1 cellular context compared by ENCODE assay signal in the genomic region with DNA sequence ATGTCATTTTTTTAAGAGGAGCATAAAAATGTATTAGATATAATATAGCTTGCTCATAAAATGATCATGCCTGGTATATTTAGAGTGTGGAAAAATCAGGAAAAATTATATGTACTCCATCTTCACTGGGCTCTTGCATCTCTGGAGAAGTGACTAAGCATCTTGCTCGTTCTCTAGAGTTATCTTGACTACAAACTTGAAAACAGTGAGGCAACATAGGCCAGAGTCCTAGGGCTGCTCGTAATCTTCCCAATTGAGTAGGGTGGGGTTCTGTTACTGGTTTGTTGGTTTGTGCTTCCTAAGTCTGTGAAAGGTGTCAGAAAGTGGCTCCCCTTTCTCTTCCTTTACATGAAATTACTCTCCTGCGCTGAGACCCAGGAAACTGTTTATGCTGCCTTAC.
TF ChIP-seq lines count a peak whose summit lies in the region.

No MANE protein-coding gene starts in this region.

TF ChIP-seq in K562, 482 proteins besides CTCF, POLR2A, EP300 and RAD21 (continued from another document and continues in another):
- TF ChIP-seq, protein P1, sequence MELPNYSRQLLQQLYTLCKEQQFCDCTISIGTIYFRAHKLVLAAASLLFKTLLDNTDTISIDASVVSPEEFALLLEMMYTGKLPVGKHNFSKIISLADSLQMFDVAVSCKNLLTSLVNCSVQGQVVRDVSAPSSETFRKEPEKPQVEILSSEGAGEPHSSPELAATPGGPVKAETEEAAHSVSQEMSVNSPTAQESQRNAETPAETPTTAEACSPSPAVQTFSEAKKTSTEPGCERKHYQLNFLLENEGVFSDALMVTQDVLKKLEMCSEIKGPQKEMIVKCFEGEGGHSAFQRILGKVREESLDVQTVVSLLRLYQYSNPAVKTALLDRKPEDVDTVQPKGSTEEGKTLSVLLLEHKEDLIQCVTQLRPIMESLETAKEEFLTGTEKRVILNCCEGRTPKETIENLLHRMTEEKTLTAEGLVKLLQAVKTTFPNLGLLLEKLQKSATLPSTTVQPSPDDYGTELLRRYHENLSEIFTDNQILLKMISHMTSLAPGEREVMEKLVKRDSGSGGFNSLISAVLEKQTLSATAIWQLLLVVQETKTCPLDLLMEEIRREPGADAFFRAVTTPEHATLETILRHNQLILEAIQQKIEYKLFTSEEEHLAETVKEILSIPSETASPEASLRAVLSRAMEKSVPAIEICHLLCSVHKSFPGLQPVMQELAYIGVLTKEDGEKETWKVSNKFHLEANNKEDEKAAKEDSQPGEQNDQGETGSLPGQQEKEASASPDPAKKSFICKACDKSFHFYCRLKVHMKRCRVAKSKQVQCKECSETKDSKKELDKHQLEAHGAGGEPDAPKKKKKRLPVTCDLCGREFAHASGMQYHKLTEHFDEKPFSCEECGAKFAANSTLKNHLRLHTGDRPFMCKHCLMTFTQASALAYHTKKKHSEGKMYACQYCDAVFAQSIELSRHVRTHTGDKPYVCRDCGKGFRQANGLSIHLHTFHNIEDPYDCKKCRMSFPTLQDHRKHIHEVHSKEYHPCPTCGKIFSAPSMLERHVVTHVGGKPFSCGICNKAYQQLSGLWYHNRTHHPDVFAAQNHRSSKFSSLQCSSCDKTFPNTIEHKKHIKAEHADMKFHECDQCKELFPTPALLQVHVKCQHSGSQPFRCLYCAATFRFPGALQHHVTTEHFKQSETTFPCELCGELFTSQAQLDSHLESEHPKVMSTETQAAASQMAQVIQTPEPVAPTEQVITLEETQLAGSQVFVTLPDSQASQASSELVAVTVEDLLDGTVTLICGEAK (IDR thresholded peaks at IDR 0.05) = no peak
- TF ChIP-seq, protein P1 (CRISPR knock-in tag; IDR thresholded peaks at IDR 0.05) = no peak
- TF ChIP-seq MYBL2 (IDR thresholded peaks at IDR 0.05; ENCODE audit: low read depth) = no peak
- TF ChIP-seq MYBL2 (CRISPR knock-in tag; IDR thresholded peaks at IDR 0.05; ENCODE audit: borderline replicate concordance) = no peak
- TF ChIP-seq SMAD3 (CRISPR knock-in tag; conservative IDR thresholded peaks at IDR 0.05) = no peak
- TF ChIP-seq, protein P2, sequence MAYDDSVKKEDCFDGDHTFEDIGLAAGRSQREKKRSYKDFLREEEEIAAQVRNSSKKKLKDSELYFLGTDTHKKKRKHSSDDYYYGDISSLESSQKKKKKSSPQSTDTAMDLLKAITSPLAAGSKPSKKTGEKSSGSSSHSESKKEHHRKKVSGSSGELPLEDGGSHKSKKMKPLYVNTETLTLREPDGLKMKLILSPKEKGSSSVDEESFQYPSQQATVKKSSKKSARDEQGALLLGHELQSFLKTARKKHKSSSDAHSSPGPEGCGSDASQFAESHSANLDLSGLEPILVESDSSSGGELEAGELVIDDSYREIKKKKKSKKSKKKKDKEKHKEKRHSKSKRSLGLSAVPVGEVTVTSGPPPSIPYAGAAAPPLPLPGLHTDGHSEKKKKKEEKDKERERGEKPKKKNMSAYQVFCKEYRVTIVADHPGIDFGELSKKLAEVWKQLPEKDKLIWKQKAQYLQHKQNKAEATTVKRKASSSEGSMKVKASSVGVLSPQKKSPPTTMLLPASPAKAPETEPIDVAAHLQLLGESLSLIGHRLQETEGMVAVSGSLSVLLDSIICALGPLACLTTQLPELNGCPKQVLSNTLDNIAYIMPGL (CRISPR knock-in tag; IDR thresholded peaks at IDR 0.05) = no peak
- TF ChIP-seq GTF2E2 (tag; IDR thresholded peaks at IDR 0.05) = no peak
- TF ChIP-seq, protein P3, sequence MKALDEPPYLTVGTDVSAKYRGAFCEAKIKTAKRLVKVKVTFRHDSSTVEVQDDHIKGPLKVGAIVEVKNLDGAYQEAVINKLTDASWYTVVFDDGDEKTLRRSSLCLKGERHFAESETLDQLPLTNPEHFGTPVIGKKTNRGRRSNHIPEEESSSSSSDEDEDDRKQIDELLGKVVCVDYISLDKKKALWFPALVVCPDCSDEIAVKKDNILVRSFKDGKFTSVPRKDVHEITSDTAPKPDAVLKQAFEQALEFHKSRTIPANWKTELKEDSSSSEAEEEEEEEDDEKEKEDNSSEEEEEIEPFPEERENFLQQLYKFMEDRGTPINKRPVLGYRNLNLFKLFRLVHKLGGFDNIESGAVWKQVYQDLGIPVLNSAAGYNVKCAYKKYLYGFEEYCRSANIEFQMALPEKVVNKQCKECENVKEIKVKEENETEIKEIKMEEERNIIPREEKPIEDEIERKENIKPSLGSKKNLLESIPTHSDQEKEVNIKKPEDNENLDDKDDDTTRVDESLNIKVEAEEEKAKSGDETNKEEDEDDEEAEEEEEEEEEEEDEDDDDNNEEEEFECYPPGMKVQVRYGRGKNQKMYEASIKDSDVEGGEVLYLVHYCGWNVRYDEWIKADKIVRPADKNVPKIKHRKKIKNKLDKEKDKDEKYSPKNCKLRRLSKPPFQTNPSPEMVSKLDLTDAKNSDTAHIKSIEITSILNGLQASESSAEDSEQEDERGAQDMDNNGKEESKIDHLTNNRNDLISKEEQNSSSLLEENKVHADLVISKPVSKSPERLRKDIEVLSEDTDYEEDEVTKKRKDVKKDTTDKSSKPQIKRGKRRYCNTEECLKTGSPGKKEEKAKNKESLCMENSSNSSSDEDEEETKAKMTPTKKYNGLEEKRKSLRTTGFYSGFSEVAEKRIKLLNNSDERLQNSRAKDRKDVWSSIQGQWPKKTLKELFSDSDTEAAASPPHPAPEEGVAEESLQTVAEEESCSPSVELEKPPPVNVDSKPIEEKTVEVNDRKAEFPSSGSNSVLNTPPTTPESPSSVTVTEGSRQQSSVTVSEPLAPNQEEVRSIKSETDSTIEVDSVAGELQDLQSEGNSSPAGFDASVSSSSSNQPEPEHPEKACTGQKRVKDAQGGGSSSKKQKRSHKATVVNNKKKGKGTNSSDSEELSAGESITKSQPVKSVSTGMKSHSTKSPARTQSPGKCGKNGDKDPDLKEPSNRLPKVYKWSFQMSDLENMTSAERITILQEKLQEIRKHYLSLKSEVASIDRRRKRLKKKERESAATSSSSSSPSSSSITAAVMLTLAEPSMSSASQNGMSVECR (CRISPR knock-in tag; IDR thresholded peaks at IDR 0.05) = no peak
- peak; percentile 57 for TF ChIP-seq CEBPB (tag; IDR thresholded peaks at IDR 0.05)
- TF ChIP-seq, protein P4, sequence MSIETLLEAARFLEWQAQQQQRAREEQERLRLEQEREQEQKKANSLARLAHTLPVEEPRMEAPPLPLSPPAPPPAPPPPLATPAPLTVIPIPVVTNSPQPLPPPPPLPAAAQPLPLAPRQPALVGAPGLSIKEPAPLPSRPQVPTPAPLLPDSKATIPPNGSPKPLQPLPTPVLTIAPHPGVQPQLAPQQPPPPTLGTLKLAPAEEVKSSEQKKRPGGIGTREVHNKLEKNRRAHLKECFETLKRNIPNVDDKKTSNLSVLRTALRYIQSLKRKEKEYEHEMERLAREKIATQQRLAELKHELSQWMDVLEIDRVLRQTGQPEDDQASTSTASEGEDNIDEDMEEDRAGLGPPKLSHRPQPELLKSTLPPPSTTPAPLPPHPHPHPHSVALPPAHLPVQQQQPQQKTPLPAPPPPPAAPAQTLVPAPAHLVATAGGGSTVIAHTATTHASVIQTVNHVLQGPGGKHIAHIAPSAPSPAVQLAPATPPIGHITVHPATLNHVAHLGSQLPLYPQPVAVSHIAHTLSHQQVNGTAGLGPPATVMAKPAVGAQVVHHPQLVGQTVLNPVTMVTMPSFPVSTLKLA (conservative IDR thresholded peaks at IDR 0.05) = no peak
- no peak for TF ChIP-seq ZNF165 (CRISPR knock-in tag; IDR thresholded peaks at IDR 0.05; ENCODE audit: borderline replicate concordance)
- peak in 1 of 2 experiments; percentile 97; a peak in 2 of 4 replicates for TF ChIP-seq ARNT (IDR thresholded peaks at IDR 0.05)
- TF ChIP-seq XRCC5 (IDR thresholded peaks at IDR 0.05; ENCODE audit: low read depth, low read length) = no peak
- TF ChIP-seq, protein P5, sequence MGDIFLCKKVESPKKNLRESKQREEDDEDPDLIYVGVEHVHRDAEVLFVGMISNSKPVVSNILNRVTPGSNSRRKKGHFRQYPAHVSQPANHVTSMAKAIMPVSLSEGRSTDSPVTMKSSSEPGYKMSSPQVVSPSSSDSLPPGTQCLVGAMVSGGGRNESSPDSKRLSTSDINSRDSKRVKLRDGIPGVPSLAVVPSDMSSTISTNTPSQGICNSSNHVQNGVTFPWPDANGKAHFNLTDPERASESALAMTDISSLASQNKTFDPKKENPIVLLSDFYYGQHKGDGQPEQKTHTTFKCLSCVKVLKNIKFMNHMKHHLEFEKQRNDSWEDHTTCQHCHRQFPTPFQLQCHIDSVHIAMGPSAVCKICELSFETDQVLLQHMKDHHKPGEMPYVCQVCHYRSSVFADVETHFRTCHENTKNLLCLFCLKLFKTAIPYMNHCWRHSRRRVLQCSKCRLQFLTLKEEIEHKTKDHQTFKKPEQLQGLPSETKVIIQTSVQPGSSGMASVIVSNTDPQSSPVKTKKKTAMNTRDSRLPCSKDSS (IDR thresholded peaks at IDR 0.05; ENCODE audit: low read depth, partially characterized antibody) = no peak
- no peak for TF ChIP-seq ETS2 (tag; IDR thresholded peaks at IDR 0.05; ENCODE audit: borderline replicate concordance, poor library complexity, severe bottlenecking)
- TF ChIP-seq TEAD1 (CRISPR knock-in tag; IDR thresholded peaks at IDR 0.05) = no peak
- TF ChIP-seq, protein P6, sequence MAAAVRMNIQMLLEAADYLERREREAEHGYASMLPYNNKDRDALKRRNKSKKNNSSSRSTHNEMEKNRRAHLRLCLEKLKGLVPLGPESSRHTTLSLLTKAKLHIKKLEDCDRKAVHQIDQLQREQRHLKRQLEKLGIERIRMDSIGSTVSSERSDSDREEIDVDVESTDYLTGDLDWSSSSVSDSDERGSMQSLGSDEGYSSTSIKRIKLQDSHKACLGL (CRISPR knock-in tag; IDR thresholded peaks at IDR 0.05; ENCODE audit: borderline replicate concordance, poor library complexity, severe bottlenecking) = no peak
- no peak for TF ChIP-seq CHD1 (IDR thresholded peaks at IDR 0.05; ENCODE audit: low read length)
- TF ChIP-seq, protein P7, sequence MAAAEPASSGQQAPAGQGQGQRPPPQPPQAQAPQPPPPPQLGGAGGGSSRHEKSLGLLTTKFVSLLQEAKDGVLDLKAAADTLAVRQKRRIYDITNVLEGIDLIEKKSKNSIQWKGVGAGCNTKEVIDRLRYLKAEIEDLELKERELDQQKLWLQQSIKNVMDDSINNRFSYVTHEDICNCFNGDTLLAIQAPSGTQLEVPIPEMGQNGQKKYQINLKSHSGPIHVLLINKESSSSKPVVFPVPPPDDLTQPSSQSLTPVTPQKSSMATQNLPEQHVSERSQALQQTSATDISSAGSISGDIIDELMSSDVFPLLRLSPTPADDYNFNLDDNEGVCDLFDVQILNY (CRISPR knock-in tag; IDR thresholded peaks at IDR 0.05) = no peak
- TF ChIP-seq XRCC3 (IDR thresholded peaks at IDR 0.05) = no peak
- TF ChIP-seq ZNF316 (IDR thresholded peaks at IDR 0.05) = peak; percentile 42; the same call in 1 of the 2 replicates
- TF ChIP-seq, protein P8, sequence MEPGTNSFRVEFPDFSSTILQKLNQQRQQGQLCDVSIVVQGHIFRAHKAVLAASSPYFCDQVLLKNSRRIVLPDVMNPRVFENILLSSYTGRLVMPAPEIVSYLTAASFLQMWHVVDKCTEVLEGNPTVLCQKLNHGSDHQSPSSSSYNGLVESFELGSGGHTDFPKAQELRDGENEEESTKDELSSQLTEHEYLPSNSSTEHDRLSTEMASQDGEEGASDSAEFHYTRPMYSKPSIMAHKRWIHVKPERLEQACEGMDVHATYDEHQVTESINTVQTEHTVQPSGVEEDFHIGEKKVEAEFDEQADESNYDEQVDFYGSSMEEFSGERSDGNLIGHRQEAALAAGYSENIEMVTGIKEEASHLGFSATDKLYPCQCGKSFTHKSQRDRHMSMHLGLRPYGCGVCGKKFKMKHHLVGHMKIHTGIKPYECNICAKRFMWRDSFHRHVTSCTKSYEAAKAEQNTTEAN (CRISPR knock-in tag; IDR thresholded peaks at IDR 0.05) = no peak
- TF ChIP-seq CBX3 (IDR thresholded peaks at IDR 0.05; ENCODE audit: borderline replicate concordance in 1 of 2, low read length in 2 of 2) = no peak
- no peak for TF ChIP-seq WHSC1 (IDR thresholded peaks at IDR 0.05; ENCODE audit: low read length)
- no peak for TF ChIP-seq ZNF717 (CRISPR knock-in tag; IDR thresholded peaks at IDR 0.05)
- TF ChIP-seq CXXC5 (CRISPR knock-in tag; IDR thresholded peaks at IDR 0.05) = no peak
- TF ChIP-seq ZNF764 (CRISPR knock-in tag; IDR thresholded peaks at IDR 0.05; ENCODE audit: low read depth) = no peak
- TF ChIP-seq, protein P9, sequence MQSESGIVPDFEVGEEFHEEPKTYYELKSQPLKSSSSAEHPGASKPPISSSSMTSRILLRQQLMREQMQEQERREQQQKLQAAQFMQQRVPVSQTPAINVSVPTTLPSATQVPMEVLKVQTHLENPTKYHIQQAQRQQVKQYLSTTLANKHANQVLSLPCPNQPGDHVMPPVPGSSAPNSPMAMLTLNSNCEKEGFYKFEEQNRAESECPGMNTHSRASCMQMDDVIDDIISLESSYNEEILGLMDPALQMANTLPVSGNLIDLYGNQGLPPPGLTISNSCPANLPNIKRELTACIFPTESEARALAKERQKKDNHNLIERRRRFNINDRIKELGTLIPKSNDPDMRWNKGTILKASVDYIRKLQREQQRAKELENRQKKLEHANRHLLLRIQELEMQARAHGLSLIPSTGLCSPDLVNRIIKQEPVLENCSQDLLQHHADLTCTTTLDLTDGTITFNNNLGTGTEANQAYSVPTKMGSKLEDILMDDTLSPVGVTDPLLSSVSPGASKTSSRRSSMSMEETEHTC (IDR thresholded peaks at IDR 0.05) = no peak
- no peak for TF ChIP-seq TSC22D4 (tag; IDR thresholded peaks at IDR 0.05)
- TF ChIP-seq FOXK1 (CRISPR knock-in tag; IDR thresholded peaks at IDR 0.05; ENCODE audit: borderline replicate concordance) = no peak
- TF ChIP-seq IRF2 (CRISPR knock-in tag; IDR thresholded peaks at IDR 0.05) = no peak
- TF ChIP-seq C11orf30 (IDR thresholded peaks at IDR 0.05; ENCODE audit: low read depth) = peak; percentile 77
- no peak for TF ChIP-seq ZNF75A (CRISPR knock-in tag; IDR thresholded peaks at IDR 0.05)
- no peak for TF ChIP-seq ELF2 (CRISPR knock-in tag; IDR thresholded peaks at IDR 0.05)
- no peak for TF ChIP-seq POLR3G (IDR thresholded peaks at IDR 0.05; ENCODE audit: extremely low read depth, insufficient read length, insufficient replicate concordance)
